Comparison of ENCODE assay signal across 8 cellular contexts in genomic region chr4:48109413-48110263, GRCh38. TPM values are rescaled to one million over a fixed set of nuclear protein-coding genes. Genes with fewer than 3 reads are reported as not detected.
DNase-seq lines count a peak whose midpoint lies in the region; ATAC-seq and TF ChIP-seq lines count a peak whose summit lies in the region.

No MANE protein-coding gene starts in this region.

- H4K20me1 ChIP-seq in osteoblast (ENCODE audit: insufficient read depth, low read length), result no peaks in the 10 kb centered on the region

- H3K4me3 ChIP-seq in CD8-positive, alpha-beta memory T cell (ENCODE audit: low read length), result no peak overlapping the region
- H3K4me3 ChIP-seq in osteoblast (ENCODE audit: insufficient read depth, low read length), result no peak overlapping the region

- peaks cover 0 to 56% (median 6%) of the 10 kb centered on the region in 3 donors for H3K36me3 Mint-ChIP-seq in CD8-positive, alpha-beta memory T cell
- H3K36me3 Mint-ChIP-seq in effector memory CD8-positive, alpha-beta T cell (ENCODE audit: insufficient read depth), result peaks cover 25% of the 10 kb centered on the region

- H3K4me1 ChIP-seq in CD8-positive, alpha-beta memory T cell (ENCODE audit: insufficient read depth, low read length), result peaks cover 17% of the 10 kb centered on the region
- peaks cover 7% of the 10 kb centered on the region for H3K4me1 ChIP-seq in osteoblast (ENCODE audit: insufficient read depth, low read length)

- H3K4me1 Mint-ChIP-seq in CD8-positive, alpha-beta memory T cell, result peaks cover 45 to 49% (median 46%) of the 10 kb centered on the region in 3 donors
- H3K4me1 Mint-ChIP-seq in effector memory CD8-positive, alpha-beta T cell (ENCODE audit: low read depth in 2 of 2), result peaks cover 8 to 16% of the 10 kb centered on the region in 2 donors

- no peaks in the 10 kb centered on the region for H3K79me2 ChIP-seq in osteoblast (ENCODE audit: insufficient read depth, low read length)

- H3K9me3 Mint-ChIP-seq in CD8-positive, alpha-beta memory T cell, result no peaks in the 10 kb centered on the region
- H3K9me3 Mint-ChIP-seq in effector memory CD8-positive, alpha-beta T cell, result no peaks in the 10 kb centered on the region

- H2AFZ ChIP-seq in osteoblast (ENCODE audit: low read length), result no peak overlapping the region

- peak; percentile 57 for TF ChIP-seq CTCF in osteoblast (IDR thresholded peaks at IDR 0.05; ENCODE audit: extremely low read depth, low read depth, low read length)

- no peaks in the 10 kb centered on the region for H3K27me3 ChIP-seq in CD8-positive, alpha-beta memory T cell (ENCODE audit: insufficient read depth, low read length, poor library complexity, severe bottlenecking)
- no peaks in the 10 kb centered on the region for H3K27me3 ChIP-seq in osteoblast (ENCODE audit: insufficient read depth, low read length)

- intact Hi-C loops in sciatic nerve (cut with DNase I), result no loop called here

- H3K4me3 Mint-ChIP-seq in CD8-positive, alpha-beta memory T cell, result peak overlapping the region in 1 of 7 donors; percentile 19
- no peak overlapping the region for H3K4me3 Mint-ChIP-seq in effector memory CD8-positive, alpha-beta T cell

- H3K4me2 ChIP-seq in osteoblast (ENCODE audit: insufficient read depth, low read length), result no peak overlapping the region

- H3K27me3 Mint-ChIP-seq in CD8-positive, alpha-beta memory T cell, result no peaks in the 10 kb centered on the region
- H3K27me3 Mint-ChIP-seq in effector memory CD8-positive, alpha-beta T cell, result no peaks in the 10 kb centered on the region

- CTCF ChIA-PET in CD8-positive, alpha-beta memory T cell (lab: Charles Lee), result interaction anchor here (0.8 to 3.3 kb wide), 11 partner anchors 14 to 165 kb away, joined by 3 to 27 read pairs (median 5); no protein-coding TSS in a partner anchor

- POLR2A ChIA-PET in CD8-positive, alpha-beta memory T cell (lab: Charles Lee), result interaction anchor here (0.5 kb wide), 1 partner anchor 232 kb away, joined by 3 read pairs; the partner anchor contains the start of gene SLAIN2

- ATAC-seq in GM18511 (IDR thresholded peaks at IDR 0.05; ENCODE audit: unreplicated experiment) (peak; percentile 83), HG03342 (IDR thresholded peaks at IDR 0.05; ENCODE audit: unreplicated experiment) (peak; percentile 77), HG02571 (IDR thresholded peaks at IDR 0.05; ENCODE audit: unreplicated experiment) (no peak), sciatic nerve (no peak)
- ATAC-seq in effector memory CD8-positive, alpha-beta T cell (replicated peaks), result peak; percentile 68

- no peaks in the 10 kb centered on the region for H3K9me3 ChIP-seq in CD8-positive, alpha-beta memory T cell (ENCODE audit: low read length)
- no peaks in the 10 kb centered on the region for H3K9me3 ChIP-seq in osteoblast (ENCODE audit: low read depth, low read length)

- peak overlapping the region in 5 of 8 donors; percentile 13 to 92 (median 70) for H3K27ac Mint-ChIP-seq in CD8-positive, alpha-beta memory T cell
- H3K27ac Mint-ChIP-seq in effector memory CD8-positive, alpha-beta T cell, result peak overlapping the region; percentile 6 to 10

- DNase-seq in CD8-positive, alpha-beta memory T cell, result peak in 2 of 5 donors; percentile 29 to 49
- DNase-seq in OCI-M1 (lab: John Stamatoyannopoulos, UW) (peak; percentile 76), osteoblast (ENCODE audit: insufficient read length, low spot score, missing footprints) (peak; percentile 62), sciatic nerve (ENCODE audit: low spot score) (no peak)
- DNase-seq in effector memory CD8-positive, alpha-beta T cell, result peak; percentile 15 to 34 (median 24)

- H3K27ac ChIP-seq in CD8-positive, alpha-beta memory T cell (ENCODE audit: low read depth, low read length), result no peak overlapping the region
- H3K27ac ChIP-seq in osteoblast (ENCODE audit: low read depth, low read length), result no peak overlapping the region

- H3K36me3 ChIP-seq in CD8-positive, alpha-beta memory T cell (ENCODE audit: insufficient read depth, low read length), result peaks cover 13% of the 10 kb centered on the region
- H3K36me3 ChIP-seq in osteoblast (ENCODE audit: insufficient read depth, low read length), result no peaks in the 10 kb centered on the region

RNA-seq across cellular contexts. Expression of gene TXK, which starts 24.4 kb away (rescaled TPM):
- total RNA-seq in CD8-positive, alpha-beta memory T cell, result 1 to 10 TPM; 6.0 to 6.4 TPM
- 70.0 TPM for polyA plus RNA-seq in CD8-positive, alpha-beta memory T cell
- total RNA-seq in osteoblast, result 0.59 and 0.72 TPM in 2 replicates
- 3.9 TPM for total RNA-seq in sciatic nerve

Comparison
In these comparisons a context has a peak if more than half of its experiments do, and no peak if none do; other contexts are left out.
1. ATAC-seq: peak in GM18511 (single experiment), HG03342 (single experiment) and effector memory CD8-positive, alpha-beta T cell (single experiment); none in HG02571 (single experiment) and sciatic nerve (single experiment).